Comparison of ENCODE assay signal across 16 cellular contexts in genomic region chr7:151308791-151309190, GRCh38.
"Had no signal": no experiment of that assay in that cellular context is flagged by ENCODE, and none has a peak within 500 bp of the region (broad histone marks: within the 10 kb centered on the region; RNA-seq: fewer than 3 reads in every experiment).

No MANE protein-coding gene starts in this region.

- H3K27ac ChIP-seq: heart right ventricle, left lung, lower lobe of right lung, neural progenitor cell, pancreas, prostate gland, skin epidermis had no signal

- H3K9me3 Mint-ChIP-seq: memory B cell; natural killer cell treated with Interleukin-12 subunit alpha and Interleukin-12 subunit beta and Interleukin-15 and Interleukin-18, amount 100 ng/mL, for 72 hours had no signal

- H3K36me3 Mint-ChIP-seq: memory B cell; natural killer cell treated with Interleukin-12 subunit alpha and Interleukin-12 subunit beta and Interleukin-15 and Interleukin-18, amount 100 ng/mL, for 72 hours; neural progenitor cell had no signal

- H3K4me3 ChIP-seq: heart right ventricle, left lung, lower lobe of right lung, neural progenitor cell, pancreas, prostate gland, skin epidermis had no signal

- H3K27ac Mint-ChIP-seq: memory B cell; natural killer cell treated with Interleukin-12 subunit alpha and Interleukin-12 subunit beta and Interleukin-15 and Interleukin-18, amount 100 ng/mL, for 72 hours had no signal

- H3K9ac ChIP-seq: neural progenitor cell had no signal

- H3K36me3 ChIP-seq: heart right ventricle, left lung, lower lobe of right lung, neural progenitor cell, pancreas, prostate gland had no signal

- DNase-seq: effector CD8-positive, alpha-beta T cell; heart right ventricle; hypothalamus; left lung; lower lobe of right lung; midbrain; nucleus accumbens; pancreas; stimulated activated CD4-positive, alpha-beta T cell treated with anti-CD3 and anti-CD28 coated beads, Interleukin-12 subunit alpha, Interleukin-12 subunit beta, amount 100 ng/mL, for 4 hours; stimulated activated naive CD4-positive, alpha-beta T cell treated with Interleukin-2 at 50 U/mL for 16 hours; trophoblast cell had no signal

- H3K4me3 Mint-ChIP-seq: memory B cell; natural killer cell treated with Interleukin-12 subunit alpha and Interleukin-12 subunit beta and Interleukin-15 and Interleukin-18, amount 100 ng/mL, for 72 hours had no signal

- H3K4me1 ChIP-seq: prostate gland had no signal

- H3K9me3 ChIP-seq: pancreas, prostate gland had no signal
